ENCODE assay signal across 22 cellular contexts in genomic region chr1:46816930-46817329, GRCh38. TPM values are rescaled to one million over a fixed set of nuclear protein-coding genes. Genes with fewer than 3 reads are reported as not detected.
DNase-seq lines count a peak whose midpoint lies in the region; ATAC-seq and TF ChIP-seq lines count a peak whose summit lies in the region.
"Had no signal": no experiment of that assay in that cellular context is flagged by ENCODE, and none has a peak within 500 bp of the region (broad histone marks: within the 10 kb centered on the region; RNA-seq: fewer than 3 reads in every experiment).

No MANE protein-coding gene starts in this region.

- H3K27me3 Mint-ChIP-seq in endodermal cell (ENCODE audit: insufficient read depth): peaks cover 16% of the 10 kb centered on the region
- no peaks in the 10 kb centered on the region for H3K27me3 Mint-ChIP-seq in osteocyte (ENCODE audit: unreplicated experiment)

- no peak for ATAC-seq in HG03378 (IDR thresholded peaks at IDR 0.05; ENCODE audit: unreplicated experiment)
- ATAC-seq: GM12878, HCT116 had no signal

- intact Hi-C loops in uterus (cut with DNase I; ENCODE audit: low total_unique reads): no loop called here

- H3K36me3 ChIP-seq in H7 (replicated peaks; ENCODE audit: control insufficient read depth, insufficient read depth, low read length) (no peaks in the 10 kb centered on the region), endodermal cell (ENCODE audit: control insufficient read depth, insufficient read depth, low read length) (no peaks in the 10 kb centered on the region), uterus (no peaks in the 10 kb centered on the region)

- TF ChIP-seq POLR2A in uterus (IDR thresholded peaks at IDR 0.05): no peak

- H3K4me1 ChIP-seq in endodermal cell (ENCODE audit: control insufficient read depth, insufficient read depth, low read length): no peaks in the 10 kb centered on the region
- H3K4me1 ChIP-seq in uterus: no peaks in the 10 kb centered on the region
- H3K4me1 ChIP-seq: Caco-2 had no signal

- 80 to 94% methylated on average over 1 to 5 of the region's 5 CpGs for WGBS in endodermal cell (ENCODE audit: insufficient coverage in 1 of 2, insufficient read length in 1 of 2), 2 experiments

- DNase-seq in AG08396 (ENCODE audit: low spot score): peak; percentile 0
- peak; percentile 8 for DNase-seq in H7
- DNase-seq in endodermal cell: peak; percentile 27
- peak; percentile 69 for DNase-seq in osteocyte (ENCODE audit: extremely low spot score, unreplicated experiment)
- DNase-seq in uterus: no peak
- no peak for DNase-seq in NCI-H1694 treated with DMSO at 0.1 percent for 48 hours (lab: John Stamatoyannopoulos, UW)
- DNase-seq: C1 segment of cervical spinal cord; Caco-2; CD4-positive, alpha-beta memory T cell; DMS 273 treated with DMSO at 0.1 percent for 48 hours; DMS79; EL; GDM1; GM23248; H9 had no signal

- no peak for TF ChIP-seq CTCF in endodermal cell (conservative IDR thresholded peaks at IDR 0.05)
- no peak for TF ChIP-seq CTCF in osteocyte (IDR thresholded peaks at IDR 0.05)
- no peak for TF ChIP-seq CTCF in uterus (IDR thresholded peaks at IDR 0.05)

- H3K27ac Mint-ChIP-seq in endodermal cell (no peak overlapping the region), osteocyte (ENCODE audit: unreplicated experiment) (no peak overlapping the region)
- H3K27ac Mint-ChIP-seq: CD4-positive, alpha-beta memory T cell; H9 had no signal

- no peaks in the 10 kb centered on the region for H3K36me3 Mint-ChIP-seq in endodermal cell (ENCODE audit: low read depth)
- no peaks in the 10 kb centered on the region for H3K36me3 Mint-ChIP-seq in osteocyte (ENCODE audit: unreplicated experiment)
- H3K36me3 Mint-ChIP-seq: CD4-positive, alpha-beta memory T cell had no signal

- H3K9me3 Mint-ChIP-seq in endodermal cell (peaks cover 3% of the 10 kb centered on the region), osteocyte (ENCODE audit: unreplicated experiment) (no peaks in the 10 kb centered on the region)
- H3K9me3 Mint-ChIP-seq: H9 had no signal

- H3K4me3 Mint-ChIP-seq in endodermal cell (no peak overlapping the region), osteocyte (ENCODE audit: unreplicated experiment) (no peak overlapping the region)
- H3K4me3 Mint-ChIP-seq: CD4-positive, alpha-beta memory T cell; H9 had no signal

- H3K4me3 ChIP-seq in H7 (ENCODE audit: insufficient read depth, low read depth, low read length) (no peak overlapping the region), endodermal cell (ENCODE audit: low read length) (no peak overlapping the region), uterus (no peak overlapping the region)
- H3K4me3 ChIP-seq: GM12878, GM23248 had no signal

- H3K27ac ChIP-seq in endodermal cell (ENCODE audit: low read depth, low read length) (no peak overlapping the region), uterus (no peak overlapping the region)
- H3K27ac ChIP-seq: 22Rv1, GM23248 had no signal

- H3K27me3 ChIP-seq in H7 (ENCODE audit: control insufficient read depth, insufficient read depth, low read length): no peaks in the 10 kb centered on the region; the same call in 1 of the 2 replicates
- no peaks in the 10 kb centered on the region for H3K27me3 ChIP-seq in endodermal cell (ENCODE audit: control insufficient read depth, insufficient read depth, low read length, poor library complexity, severe bottlenecking)
- no peaks in the 10 kb centered on the region for H3K27me3 ChIP-seq in uterus

- no peak overlapping the region for H3K9ac ChIP-seq in endodermal cell (ENCODE audit: extremely low read depth, low read length, poor library complexity, severe bottlenecking)
- H3K9ac ChIP-seq: GM23248 had no signal

- H3K4me1 Mint-ChIP-seq in endodermal cell (no peaks in the 10 kb centered on the region), osteocyte (ENCODE audit: unreplicated experiment) (no peaks in the 10 kb centered on the region)
- H3K4me1 Mint-ChIP-seq: CD4-positive, alpha-beta memory T cell; H9 had no signal

- H3K9me3 ChIP-seq in endodermal cell (ENCODE audit: control insufficient read depth, low read length) (no peaks in the 10 kb centered on the region), uterus (no peaks in the 10 kb centered on the region)
- H3K9me3 ChIP-seq: Caco-2 had no signal

RNA-seq across cellular contexts. Expression of gene CYP4B1, which starts 18.1 kb away (rescaled TPM):
- 0.37 TPM in 1 of 2 replicates, not detected in the other for total RNA-seq in H7 (2014; rRNA removed; shearing (Covaris generic))
- 1 to 10 TPM in 1 of 2 donors, under 1 TPM in 1; 0.92 to 2.0 TPM for total RNA-seq in endodermal cell
- polyA plus RNA-seq in endodermal cell (2013, experiment 1 of 2): 0.36 TPM
- polyA plus RNA-seq in endodermal cell (2013, experiment 2 of 2): not detected
- not detected in 2 replicates for total RNA-seq in osteocyte
- total RNA-seq in uterus: 10 to 100 TPM in 2 of 4 donors, 1 to 10 TPM in 2; 4.9 to 37.6 (median 10.1) TPM
- total RNA-seq: Caco-2; CD4-positive, alpha-beta memory T cell; GM23248; H1; H9 had no signal
- polyA plus RNA-seq: AG04450, BJ, GM12878, GM23248 had no signal

Comparison
In these comparisons a context has a peak if more than half of its experiments do, and no peak if none do; other contexts are left out.
1. DNase-seq: peak in AG08396 (single experiment), H7 (single experiment), endodermal cell (single experiment) and osteocyte (single experiment); none in uterus (0 of 2) and NCI-H1694 treated with DMSO at 0.1 percent for 48 hours (single experiment).